Comparison of ENCODE assay signal across 15 cellular contexts in genomic region chr10:67803588-67804394, GRCh38. TPM values are rescaled to one million over a fixed set of nuclear protein-coding genes. Genes with fewer than 3 reads are reported as not detected.
DNase-seq lines count a peak whose midpoint lies in the region; ATAC-seq and FAIRE-seq lines count a peak whose summit lies in the region.
"Had no signal": no experiment of that assay in that cellular context is flagged by ENCODE, and none has a peak within 500 bp of the region (broad histone marks: within the 10 kb centered on the region; RNA-seq: fewer than 3 reads in every experiment).

No MANE protein-coding gene starts in this region.

- DNase-seq in central memory CD4-positive, alpha-beta T cell, result no peak
- DNase-seq in SK-N-DZ (ENCODE audit: low spot score), result no peak
- DNase-seq in NCI-H748 (lab: John Stamatoyannopoulos, UW; ENCODE audit: unreplicated experiment), result no peak
- DNase-seq in putamen (ENCODE audit: low spot score), result no peak
- DNase-seq: adrenal gland, DMS79, KBM-7, NCI-H526 treated with DMSO at 0.1 percent for 48 hours, ovary, T-helper 17 cell had no signal

- ATAC-seq in GM18519 (IDR thresholded peaks at IDR 0.05; ENCODE audit: low FRiP score, unreplicated experiment) (peak; percentile 81), GM21381 (IDR thresholded peaks at IDR 0.05; ENCODE audit: unreplicated experiment) (peak; percentile 68), HG03342 (IDR thresholded peaks at IDR 0.05; ENCODE audit: unreplicated experiment) (peak; percentile 78)
- ATAC-seq: T-helper 17 cell had no signal

- peak; percentile 45 for FAIRE-seq in islet of Langerhans (lab: Jason Lieb, UNC)
- FAIRE-seq: endothelial cell of umbilical vein had no signal

RNA-seq across cellular contexts. Expression of gene DNAJC12, which starts 34.2 kb away (rescaled TPM):
- polyA plus RNA-seq in SK-N-DZ (2014; cell fraction: cytosol; rRNA removed), result 57.7 and 68.6 TPM in 2 replicates
- polyA plus RNA-seq in SK-N-DZ (2014; cell fraction: nucleus; rRNA removed), result 45.8 and 47.0 TPM in 2 replicates
